In the genomic region with DNA sequence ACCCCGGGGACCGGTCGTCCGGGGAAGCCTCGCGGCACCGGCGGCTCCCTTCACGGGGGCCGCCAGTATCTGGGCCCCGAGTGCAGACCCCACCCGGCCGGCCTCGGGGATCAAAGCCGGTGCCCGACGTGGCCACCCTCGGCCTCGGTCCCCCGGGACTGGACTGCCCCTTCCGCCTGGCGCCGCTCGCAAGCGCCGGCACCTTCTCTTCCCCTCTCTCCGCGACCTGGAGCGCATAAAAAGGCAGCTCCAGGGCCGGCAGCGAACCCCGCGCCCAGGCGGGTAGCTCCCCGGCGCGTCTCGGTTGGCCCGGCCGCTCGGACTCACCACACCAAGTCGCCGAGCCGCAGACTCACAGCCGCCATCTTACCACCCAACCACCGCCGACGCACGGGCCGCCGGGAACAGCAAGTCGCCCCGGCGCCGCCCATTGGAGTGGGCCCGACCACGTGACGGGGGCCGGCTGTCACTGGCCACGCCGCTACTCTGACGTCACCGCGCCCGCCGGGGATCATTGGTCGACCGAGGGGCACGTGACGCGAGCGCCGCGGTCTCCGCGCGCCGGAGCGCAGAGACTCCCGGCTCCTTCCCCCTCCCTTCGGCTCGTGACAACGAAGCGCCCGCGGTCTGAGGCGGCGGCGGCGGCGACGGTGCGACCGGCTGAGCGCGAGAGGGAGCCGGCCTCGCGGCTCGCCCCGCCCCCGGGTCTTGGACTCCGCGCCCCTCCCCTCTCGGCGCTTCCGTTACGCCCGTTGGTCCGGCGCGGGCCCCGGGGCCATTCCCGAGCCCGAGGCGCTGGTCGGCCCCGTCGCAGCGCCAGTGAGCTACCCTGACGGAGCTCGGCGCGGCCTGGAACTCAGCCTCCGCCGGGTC, we compare ENCODE assay signal across 9 cellular contexts. TPM values are rescaled to one million over a fixed set of nuclear protein-coding genes. Genes with fewer than 3 reads are reported as not detected.
A peak's percentile ranks its signal among the peaks of the same experiment; 100 is the strongest.
DNase-seq lines count a peak whose midpoint lies in the region; ATAC-seq, FAIRE-seq and TF ChIP-seq lines count a peak whose summit lies in the region.
"Had no signal": no experiment of that assay in that cellular context is flagged by ENCODE, and none has a peak within 500 bp of the region (broad histone marks: within the 10 kb centered on the region; RNA-seq: fewer than 3 reads in every experiment).

A gene (minus strand): TSS at position 388 of the 873 bp plus-strand sequence. CDS start 23 bp downstream, at position 365.
A gene with protein sequence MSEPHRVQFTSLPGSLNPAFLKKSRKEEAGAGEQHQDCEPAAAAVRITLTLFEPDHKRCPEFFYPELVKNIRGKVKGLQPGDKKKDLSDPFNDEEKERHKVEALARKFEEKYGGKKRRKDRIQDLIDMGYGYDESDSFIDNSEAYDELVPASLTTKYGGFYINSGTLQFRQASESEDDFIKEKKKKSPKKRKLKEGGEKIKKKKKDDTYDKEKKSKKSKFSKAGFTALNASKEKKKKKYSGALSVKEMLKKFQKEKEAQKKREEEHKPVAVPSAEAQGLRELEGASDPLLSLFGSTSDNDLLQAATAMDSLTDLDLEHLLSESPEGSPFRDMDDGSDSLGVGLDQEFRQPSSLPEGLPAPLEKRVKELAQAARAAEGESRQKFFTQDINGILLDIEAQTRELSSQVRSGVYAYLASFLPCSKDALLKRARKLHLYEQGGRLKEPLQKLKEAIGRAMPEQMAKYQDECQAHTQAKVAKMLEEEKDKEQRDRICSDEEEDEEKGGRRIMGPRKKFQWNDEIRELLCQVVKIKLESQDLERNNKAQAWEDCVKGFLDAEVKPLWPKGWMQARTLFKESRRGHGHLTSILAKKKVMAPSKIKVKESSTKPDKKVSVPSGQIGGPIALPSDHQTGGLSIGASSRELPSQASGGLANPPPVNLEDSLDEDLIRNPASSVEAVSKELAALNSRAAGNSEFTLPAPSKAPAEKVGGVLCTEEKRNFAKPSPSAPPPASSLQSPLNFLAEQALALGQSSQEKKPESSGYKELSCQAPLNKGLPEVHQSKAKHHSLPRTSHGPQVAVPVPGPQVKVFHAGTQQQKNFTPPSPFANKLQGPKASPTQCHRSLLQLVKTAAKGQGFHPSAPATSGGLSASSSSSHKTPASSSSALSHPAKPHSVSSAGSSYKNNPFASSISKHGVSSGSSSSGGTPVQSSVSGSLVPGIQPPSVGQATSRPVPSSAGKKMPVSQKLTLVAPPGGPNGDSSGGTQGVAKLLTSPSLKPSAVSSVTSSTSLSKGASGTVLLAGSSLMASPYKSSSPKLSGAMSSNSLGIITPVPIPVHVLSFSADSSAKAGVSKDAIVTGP (N-terminal part only) (plus strand): TSS at position 581 of the 873 bp plus-strand sequence. CDS start 5,437 bp downstream, outside the sequence.

- peak within 1 kb of the TSS; percentile 83 for H3K4me3 ChIP-seq in AG10803 (ENCODE audit: low read length)
- peak within 1 kb of the TSS; percentile 89 to 94 for H3K4me3 ChIP-seq in kidney (ENCODE audit: low read length in 2 of 2)

- H3K9me3 ChIP-seq in kidney (ENCODE audit: control insufficient read depth in 1 of 2, low read length in 2 of 2), result no peaks in the 10 kb centered on the region

- DNase-seq in AG10803 (ENCODE audit: low read depth), result peak; percentile 95
- DNase-seq in NCI-H460 (ENCODE audit: extremely low read depth, low read depth), result peak; percentile 97
- peak; percentile 100 for DNase-seq in activated CD4-positive, alpha-beta T cell treated with anti-CD3 and anti-CD28 coated beads for 1 hour
- DNase-seq in cerebellum (ENCODE audit: low spot score), result peak; percentile 99
- DNase-seq in kidney, result peak; percentile 100
- DNase-seq in stimulated activated CD4-positive, alpha-beta T cell treated with anti-CD3 and anti-CD28 coated beads, Interleukin-15, amount 100 ng/mL, for 24 hours, result peak; percentile 100

- intact Hi-C loops in kidney (cut with DNase I), result no loop called here

- H3K27ac ChIP-seq in kidney (ENCODE audit: low read depth in 2 of 2, low read length in 2 of 2), result peak within 1 kb of the TSS; percentile 91 to 93

- TF ChIP-seq CTCF in AG10803 (conservative IDR thresholded peaks at IDR 0.05; ENCODE audit: low read length) (no peak), kidney (IDR thresholded peaks at IDR 0.05; ENCODE audit: borderline replicate concordance, extremely low read depth, insufficient read depth) (no peak)

- H3K36me3 ChIP-seq in kidney (ENCODE audit: control insufficient read depth in 1 of 2, insufficient read depth in 2 of 2, low read length in 2 of 2), result peaks cover 14 to 22% of the 10 kb centered on the region in 2 donors

- peak; percentile 87 for ATAC-seq in GM19043 (IDR thresholded peaks at IDR 0.05; ENCODE audit: low read depth, unreplicated experiment)
- ATAC-seq in HG03378 (IDR thresholded peaks at IDR 0.05; ENCODE audit: unreplicated experiment), result peak; percentile 68

- no peak for FAIRE-seq in kidney (lab: Jason Lieb, UNC)
- FAIRE-seq: TTC549 had no signal

- H3K9ac ChIP-seq in kidney (ENCODE audit: low read length in 2 of 2), result peak within 1 kb of the TSS; percentile 76 to 93

- peaks cover 8 to 23% of the 10 kb centered on the region in 2 donors for H3K4me1 ChIP-seq in kidney (ENCODE audit: control insufficient read depth in 1 of 2, insufficient read depth in 1 of 2, low read depth in 1 of 2, low read length in 2 of 2)

RNA-seq across cellular contexts. Expression of the first gene that starts in this region (rescaled TPM):
- 21.8 and 31.1 TPM in 2 replicates for total RNA-seq in NCI-H460 (2014; rRNA removed; shearing (Covaris generic))
- 35.3 and 42.6 TPM in 2 replicates for polyA plus RNA-seq in NCI-H460 (2014; cell fraction: nucleus; rRNA removed)
- total RNA-seq in cerebellum (55.9 TPM), kidney (119 TPM)
- 47.9 TPM for polyA plus RNA-seq in kidney (ENCODE audit: insufficient read depth, low read depth, low replicate concordance)

RNA-seq across cellular contexts. Expression of the second gene that starts in this region (rescaled TPM):
- total RNA-seq in NCI-H460 (2014; rRNA removed; shearing (Covaris generic)), result 25.2 and 27.1 TPM in 2 replicates
- polyA plus RNA-seq in NCI-H460 (2014; cell fraction: nucleus; rRNA removed), result 24.9 and 35.7 TPM in 2 replicates
- 18.1 TPM for total RNA-seq in cerebellum
- total RNA-seq in kidney, result 28.6 TPM
- 6.1 TPM for polyA plus RNA-seq in kidney (ENCODE audit: insufficient read depth, low read depth, low replicate concordance)

Comparison
In these comparisons a context has a peak if more than half of its experiments do, and no peak if none do; other contexts are left out.
1. Peak in every context shown above with its lines: DNase-seq, ATAC-seq, H3K4me3 ChIP-seq and H3K27ac ChIP-seq.